In genomic region chr15:82743810-82744209, GRCh38 we compare ENCODE assay signal across 36 cellular contexts. TPM values are rescaled to one million over a fixed set of nuclear protein-coding genes. Genes with fewer than 3 reads are reported as not detected.
"Had no signal": no experiment of that assay in that cellular context is flagged by ENCODE, and none has a peak within 500 bp of the region (broad histone marks: within the 10 kb centered on the region; RNA-seq: fewer than 3 reads in every experiment).

No MANE protein-coding gene starts in this region.

- ATAC-seq: activated CD8-positive, alpha-beta T cell treated with anti-CD3 and anti-CD28 coated beads for 36 hours; activated naive CD4-positive, alpha-beta T cell treated with anti-CD3 and anti-CD28 coated beads, Interleukin-2, amount 50 U/mL, for 72 hours; activated T-helper 17 cell treated with anti-CD3 and anti-CD28 coated beads, Interleukin-2, amount 50 U/mL, for 72 hours; body of pancreas had no signal

- H3K27me3 Mint-ChIP-seq: activated B cell treated with CpG ODN at 0.5 μM for 24 hours; activated CD4-positive, alpha-beta memory T cell treated with anti-CD3 and anti-CD28 coated beads for 36 hours; activated CD4-positive, alpha-beta T cell treated with anti-CD3 and anti-CD28 coated beads, Interleukin-2, amount 10 ng/mL, durations not matched to agents 24 days and 14 days; activated CD8-positive, alpha-beta T cell treated with anti-CD3 and anti-CD28 coated beads for 36 hours; activated naive CD8-positive, alpha-beta T cell treated with anti-CD3 and anti-CD28 coated beads for 36 hours; activated T-helper 17 cell treated with anti-CD3 and anti-CD28 coated beads, Interleukin-2, amount 50 U/mL, for 72 hours had no signal

- H3K36me3 ChIP-seq: adrenal gland, brain microvascular endothelial cell, breast epithelium had no signal

- H3K9me3 ChIP-seq: adrenal gland, body of pancreas, breast epithelium had no signal

- H3K27ac ChIP-seq: adrenal gland, body of pancreas, brain microvascular endothelial cell, breast epithelium, VCaP had no signal

- H3K4me3 Mint-ChIP-seq: activated B cell treated with CpG ODN at 0.5 μM for 24 hours; activated CD4-positive, alpha-beta memory T cell treated with anti-CD3 and anti-CD28 coated beads for 36 hours; activated CD4-positive, alpha-beta T cell treated with anti-CD3 and anti-CD28 coated beads, Interleukin-2, amount 10 ng/mL, durations not matched to agents 24 days and 14 days; activated CD8-positive, alpha-beta T cell treated with anti-CD3 and anti-CD28 coated beads for 36 hours; activated naive CD4-positive, alpha-beta T cell treated with anti-CD3 and anti-CD28 coated beads for 36 hours; activated naive CD8-positive, alpha-beta T cell treated with anti-CD3 and anti-CD28 coated beads for 36 hours; activated T-helper 1 cell treated with anti-CD3 and anti-CD28 coated beads, Interleukin-12 subunit alpha, Interleukin-12 subunit beta, Interleukin-2, Interleukin-4 antibody, amounts not matched to agents 30 ng/mL and 10 ng/mL and 1 ng/mL, durations not matched to agents 14 hours and 24 hours and 36 hours; activated T-helper 17 cell treated with anti-CD3 and anti-CD28 coated beads, Interleukin-2, amount 50 U/mL, for 72 hours; T-helper 1 cell treated with Interleukin-12 subunit alpha and Interleukin-12 subunit beta and Interleukin-4 antibody, amounts not matched to agents 30 μg/mL and 1 μg/mL, for 36 hours; T-helper 2 cell treated with Interferon-gamma antibody and Interleukin-4, amounts not matched to agents 5 μg/mL and 100 μg/mL, for 36 hours had no signal

- H3K36me3 Mint-ChIP-seq: activated CD4-positive, alpha-beta memory T cell treated with anti-CD3 and anti-CD28 coated beads for 36 hours; activated naive CD4-positive, alpha-beta T cell treated with anti-CD3 and anti-CD28 coated beads, Interleukin-2, amount 50 U/mL, for 72 hours; activated naive CD8-positive, alpha-beta T cell treated with anti-CD3 and anti-CD28 coated beads for 36 hours had no signal

- H3K9me3 Mint-ChIP-seq: activated B cell treated with CpG ODN at 0.5 μM for 24 hours; activated CD4-positive, alpha-beta memory T cell treated with anti-CD3 and anti-CD28 coated beads for 36 hours; activated CD4-positive, alpha-beta T cell treated with anti-CD3 and anti-CD28 coated beads, Interleukin-2, amount 10 ng/mL, durations not matched to agents 24 days and 14 days; activated CD8-positive, alpha-beta T cell treated with anti-CD3 and anti-CD28 coated beads for 36 hours; activated naive CD4-positive, alpha-beta T cell treated with anti-CD3 and anti-CD28 coated beads for 36 hours; activated naive CD4-positive, alpha-beta T cell treated with anti-CD3 and anti-CD28 coated beads, Interleukin-2, amount 50 U/mL, for 72 hours; activated naive CD8-positive, alpha-beta T cell treated with anti-CD3 and anti-CD28 coated beads for 36 hours; activated T-helper 1 cell treated with anti-CD3 and anti-CD28 coated beads, Interleukin-12 subunit alpha, Interleukin-12 subunit beta, Interleukin-2, Interleukin-4 antibody, amounts not matched to agents 30 ng/mL and 10 ng/mL and 1 ng/mL, durations not matched to agents 14 hours and 24 hours and 36 hours; activated T-helper 17 cell treated with anti-CD3 and anti-CD28 coated beads, Interleukin-2, amount 50 U/mL, for 72 hours; T-helper 1 cell treated with Interleukin-12 subunit alpha and Interleukin-12 subunit beta and Interleukin-4 antibody, amounts not matched to agents 30 μg/mL and 1 μg/mL, for 36 hours; T-helper 2 cell treated with Interferon-gamma antibody and Interleukin-4, amounts not matched to agents 5 μg/mL and 100 μg/mL, for 36 hours had no signal

- H3K4me3 ChIP-seq: adrenal gland, body of pancreas, breast epithelium had no signal

- H3K4me1 Mint-ChIP-seq: activated CD4-positive, alpha-beta T cell treated with anti-CD3 and anti-CD28 coated beads, Interleukin-2, amount 10 ng/mL, durations not matched to agents 24 days and 14 days; activated T-helper 17 cell treated with anti-CD3 and anti-CD28 coated beads, Interleukin-2, amount 50 U/mL, for 72 hours had no signal

- FAIRE-seq: astrocyte, TTC549 had no signal

- H3K4me1 ChIP-seq: adrenal gland, body of pancreas, breast epithelium had no signal

- H3K27ac Mint-ChIP-seq: activated B cell treated with CpG ODN at 0.5 μM for 24 hours; activated CD4-positive, alpha-beta memory T cell treated with anti-CD3 and anti-CD28 coated beads for 36 hours; activated CD4-positive, alpha-beta T cell treated with anti-CD3 and anti-CD28 coated beads, Interleukin-2, amount 10 ng/mL, durations not matched to agents 24 days and 14 days; activated CD8-positive, alpha-beta T cell treated with anti-CD3 and anti-CD28 coated beads for 36 hours; activated naive CD4-positive, alpha-beta T cell treated with anti-CD3 and anti-CD28 coated beads for 36 hours; activated naive CD4-positive, alpha-beta T cell treated with anti-CD3 and anti-CD28 coated beads, Interleukin-2, amount 50 U/mL, for 72 hours; activated naive CD8-positive, alpha-beta T cell treated with anti-CD3 and anti-CD28 coated beads for 36 hours; activated T-helper 1 cell treated with anti-CD3 and anti-CD28 coated beads, Interleukin-12 subunit alpha, Interleukin-12 subunit beta, Interleukin-2, Interleukin-4 antibody, amounts not matched to agents 30 ng/mL and 10 ng/mL and 1 ng/mL, durations not matched to agents 14 hours and 24 hours and 36 hours; activated T-helper 17 cell treated with anti-CD3 and anti-CD28 coated beads, Interleukin-2, amount 50 U/mL, for 72 hours; T-helper 1 cell treated with Interleukin-12 subunit alpha and Interleukin-12 subunit beta and Interleukin-4 antibody, amounts not matched to agents 30 μg/mL and 1 μg/mL, for 36 hours; T-helper 2 cell treated with Interferon-gamma antibody and Interleukin-4, amounts not matched to agents 5 μg/mL and 100 μg/mL, for 36 hours had no signal

- H3K27me3 ChIP-seq: adrenal gland, body of pancreas, brain microvascular endothelial cell, breast epithelium had no signal

- DNase-seq: activated B cell treated with CpG ODN at 0.5 μM for 24 hours; activated CD4-positive, alpha-beta memory T cell treated with anti-CD3 and anti-CD28 coated beads for 36 hours; activated CD4-positive, alpha-beta T cell treated with anti-CD3 and anti-CD28 coated beads for 4 hours; activated CD4-positive, alpha-beta T cell treated with anti-CD3 and anti-CD28 coated beads, Interleukin-2, amount 10 ng/mL, durations not matched to agents 24 days and 14 days; activated CD4-positive, alpha-beta T cell treated with anti-CD3 and anti-CD28 coated beads, Interleukin-2, amount 50 U/mL, for 1 hour; activated CD4-positive, alpha-beta T cell treated with anti-CD3 and anti-CD28 coated beads, Interleukin-2, amount 50 U/mL, for 4 hours; activated CD4-positive, CD25-positive, alpha-beta regulatory T cell treated with anti-CD3 and anti-CD28 coated beads, Interleukin-2, amount 50 U/mL, for 72 hours; activated CD8-positive, alpha-beta memory T cell treated with anti-CD3 and anti-CD28 coated beads, Interleukin-2, amount 50 U/mL, for 4 hours; activated CD8-positive, alpha-beta T cell treated with anti-CD3 and anti-CD28 coated beads for 36 hours; activated effector memory CD4-positive, alpha-beta T cell treated with anti-CD3 and anti-CD28 coated beads, Interleukin-2, amount 50 U/mL, for 16 hours; activated gamma-delta T cell treated with Interleukin-2 at 50 U/mL for 16 hours; activated naive CD4-positive, alpha-beta T cell; activated naive CD4-positive, alpha-beta T cell treated with anti-CD3 and anti-CD28 coated beads for 36 hours; activated naive CD4-positive, alpha-beta T cell treated with anti-CD3 and anti-CD28 coated beads, Interleukin-2, amount 50 U/mL, for 16 hours; activated naive CD8-positive, alpha-beta T cell treated with anti-CD3 and anti-CD28 coated beads for 36 hours; activated T-cell treated with anti-CD3 and anti-CD28 coated beads for 4 hours; activated T-cell treated with anti-CD3 and anti-CD28 coated beads, Interleukin-2, amount 50 U/mL, for 1 hour; activated T-cell treated with anti-CD3 and anti-CD28 coated beads, Interleukin-2, amount 50 U/mL, for 48 hours; adrenal gland; amniotic stem cell; aorta; body of pancreas; brain microvascular endothelial cell; central memory CD4-positive, alpha-beta T cell; T-helper 1 cell; T-helper 2 cell; T-helper 9 cell had no signal

RNA-seq across cellular contexts. Expression of gene AP3B2, which starts 34.1 kb away (rescaled TPM):
- total RNA-seq: activated CD4-positive, alpha-beta T cell treated with anti-CD3 and anti-CD28 coated beads, Interleukin-2, amount 10 ng/mL, durations not matched to agents 24 days and 14 days had no signal
